In genomic region chr6:140319209-140319608, GRCh38 we compare ENCODE assay signal across 10 cellular contexts.
A peak's percentile ranks its signal among the peaks of the same experiment; 100 is the strongest.
DNase-seq lines count a peak whose midpoint lies in the region; ATAC-seq and TF ChIP-seq lines count a peak whose summit lies in the region.
"Had no signal": no experiment of that assay in that cellular context is flagged by ENCODE, and none has a peak within 500 bp of the region (broad histone marks: within the 10 kb centered on the region; RNA-seq: fewer than 3 reads in every experiment).

No MANE protein-coding gene starts in this region.

- ATAC-seq in GM18907 (IDR thresholded peaks at IDR 0.05; ENCODE audit: unreplicated experiment), result peak; percentile 95
- peak; percentile 94 for ATAC-seq in HG02943 (IDR thresholded peaks at IDR 0.05; ENCODE audit: low read depth, unreplicated experiment)
- no peak for ATAC-seq in omental fat pad (ENCODE audit: low FRiP score)
- ATAC-seq in stimulated activated naive CD8-positive, alpha-beta T cell treated with anti-CD3 and anti-CD28 coated beads, Interleukin-15, Interleukin-2, amounts not matched to agents 100 U/mL and 50 U/mL, for 24 hours, result no peak

- H3K4me2 ChIP-seq in parathyroid adenoma (ENCODE audit: low read length), result no peak overlapping the region

- H3K27ac ChIP-seq in ascending aorta (no peak overlapping the region), parathyroid adenoma (peak overlapping the region; percentile 4)

- H3K4me1 ChIP-seq in ascending aorta (peaks cover 0 to 14% of the 10 kb centered on the region in 2 donors), parathyroid adenoma (peaks cover 3% of the 10 kb centered on the region), BE2C (no peaks in the 10 kb centered on the region)

- peak overlapping the region; percentile 32 to 48 for H3K4me3 ChIP-seq in ascending aorta
- H3K4me3 ChIP-seq in parathyroid adenoma (ENCODE audit: low read depth, low read length), result no peak overlapping the region
- no peak overlapping the region for H3K4me3 ChIP-seq in BE2C (ENCODE audit: low read depth, low read length)
- H3K4me3 ChIP-seq: HAP-1 had no signal

- H3K9ac ChIP-seq in parathyroid adenoma, result no peak overlapping the region

- no peaks in the 10 kb centered on the region for H3K9me3 ChIP-seq in ascending aorta
- no peaks in the 10 kb centered on the region for H3K9me3 ChIP-seq in parathyroid adenoma (ENCODE audit: control insufficient read depth, low read length)
- no peaks in the 10 kb centered on the region for H3K9me3 ChIP-seq in BE2C
- H3K9me3 ChIP-seq: HAP-1 had no signal

- DNase-seq in ascending aorta (ENCODE audit: low spot score in 2 of 2), result no peak
- DNase-seq in omental fat pad (ENCODE audit: low spot score), result no peak
- no peak for DNase-seq in BE2C
- no peak for DNase-seq in stimulated activated naive CD8-positive, alpha-beta T cell treated with anti-CD3 and anti-CD28 coated beads, Interleukin-15, Interleukin-2, amounts not matched to agents 100 U/mL and 50 U/mL, for 24 hours
- DNase-seq in activated CD4-positive, alpha-beta T cell treated with anti-CD3 and anti-CD28 coated beads, Interleukin-2, amount 50 U/mL, for 4 hours, result no peak
- DNase-seq: activated CD4-positive, alpha-beta T cell treated with anti-CD3 and anti-CD28 coated beads, Interleukin-2, amount 10 ng/mL, durations not matched to agents 24 days and 14 days had no signal

- H3K27me3 ChIP-seq in ascending aorta (no peaks in the 10 kb centered on the region), parathyroid adenoma (ENCODE audit: control insufficient read depth, insufficient read depth, low read length) (no peaks in the 10 kb centered on the region), BE2C (no peaks in the 10 kb centered on the region)

- no peak for TF ChIP-seq CTCF in ascending aorta (IDR thresholded peaks at IDR 0.05)
- no peak for TF ChIP-seq CTCF in parathyroid adenoma (IDR thresholded peaks at IDR 0.05)
- no peak for TF ChIP-seq CTCF in omental fat pad (IDR thresholded peaks at IDR 0.05)
- TF ChIP-seq CTCF in BE2C (IDR thresholded peaks at IDR 0.05; ENCODE audit: low read depth, low read length), result no peak

- H2AFZ ChIP-seq in parathyroid adenoma, result no peak overlapping the region

- H3K79me2 ChIP-seq in parathyroid adenoma, result no peaks in the 10 kb centered on the region

- intact Hi-C loops in ascending aorta (cut with DNase I), result no loop called here

- H3K36me3 ChIP-seq in ascending aorta (no peaks in the 10 kb centered on the region), parathyroid adenoma (ENCODE audit: control insufficient read depth, insufficient read depth, low read length) (no peaks in the 10 kb centered on the region), BE2C (no peaks in the 10 kb centered on the region)
- H3K36me3 ChIP-seq: HAP-1 had no signal

Comparison
In these comparisons a context has a peak if more than half of its experiments do, and no peak if none do; other contexts are left out.
1. ATAC-seq: peak in GM18907 (single experiment) and HG02943 (single experiment); none in omental fat pad (single experiment) and stimulated activated naive CD8-positive, alpha-beta T cell treated with anti-CD3 and anti-CD28 coated beads, Interleukin-15, Interleukin-2, amounts not matched to agents 100 U/mL and 50 U/mL, for 24 hours (single experiment).
2. H3K4me3 ChIP-seq: peak in ascending aorta (2 of 2); none in parathyroid adenoma (single experiment) and BE2C (single experiment).